14 cellular contexts compared by ENCODE assay signal in the genomic region with DNA sequence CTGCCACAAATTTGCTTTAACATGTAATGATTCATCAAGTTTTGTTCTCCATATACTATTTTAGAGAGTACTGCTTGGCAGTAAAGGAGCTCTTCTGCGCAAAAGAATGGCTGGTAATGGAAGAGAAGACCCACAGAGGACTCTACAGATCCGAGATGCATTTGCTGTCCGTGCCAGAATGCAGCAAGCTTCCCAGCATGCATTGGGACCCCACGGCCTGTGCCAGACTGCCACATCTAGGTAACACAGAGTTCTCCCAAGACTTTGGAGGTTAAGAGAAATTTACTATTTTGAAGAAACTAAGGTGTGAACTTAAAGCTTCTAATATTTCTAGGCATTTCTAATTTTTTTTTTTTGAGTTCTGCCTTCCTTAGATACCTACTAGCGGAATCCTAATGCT.
A peak's percentile ranks its signal among the peaks of the same experiment; 100 is the strongest.
DNase-seq lines count a peak whose midpoint lies in the region; ATAC-seq and TF ChIP-seq lines count a peak whose summit lies in the region.
"Had no signal": no experiment of that assay in that cellular context is flagged by ENCODE, and none has a peak within 500 bp of the region (broad histone marks: within the 10 kb centered on the region; RNA-seq: fewer than 3 reads in every experiment).

No MANE protein-coding gene starts in this region.

- H3K27ac ChIP-seq in IMR-90 (ENCODE audit: insufficient read depth, low read length) (no peak overlapping the region), mesenchymal stem cell (ENCODE audit: low read length, poor library complexity, severe bottlenecking) (no peak overlapping the region), brain microvascular endothelial cell (no peak overlapping the region)
- no peak overlapping the region for H3K27ac ChIP-seq in effector memory CD4-positive, alpha-beta T cell (ENCODE audit: insufficient read depth, low read length, poor library complexity, severe bottlenecking)
- H3K27ac ChIP-seq: HL-60 had no signal

- H3K14ac ChIP-seq in IMR-90 (replicated peaks; ENCODE audit: low read depth, low read length) (no peak overlapping the region), mesenchymal stem cell (ENCODE audit: low read length in 2 of 2) (no peak overlapping the region)

- TF ChIP-seq CTCF in IMR-90 (conservative IDR thresholded peaks at IDR 0.05; ENCODE audit: low read depth, low read length) (no peak), brain microvascular endothelial cell (IDR thresholded peaks at IDR 0.05; ENCODE audit: low read depth, low read length, missing control alignments) (no peak)

- H2AFZ ChIP-seq in IMR-90 (replicated peaks; ENCODE audit: low read length, poor library complexity) (no peak overlapping the region), mesenchymal stem cell (ENCODE audit: low read depth, low read length) (no peak overlapping the region)

- CTCF ChIA-PET in IMR-90 (lab: Yijun Ruan, JAX) = interaction anchor here (0.5 to 0.7 kb wide), 2 partner anchors 43 to 633 kb away, joined by 3 to 6 read pairs; no protein-coding TSS in a partner anchor

- H2BK5ac ChIP-seq in IMR-90 (ENCODE audit: low read depth, low read length, poor library complexity, severe bottlenecking) (no peak overlapping the region), mesenchymal stem cell (ENCODE audit: low read depth, low read length, poor library complexity, severe bottlenecking) (no peak overlapping the region)

- ATAC-seq in IMR-90 (ENCODE audit: low read depth) (no peak), sciatic nerve (peak; percentile 13), GM21526 (IDR thresholded peaks at IDR 0.05; ENCODE audit: low FRiP score, unreplicated experiment) (no peak)
- ATAC-seq: K562 had no signal

- H4K8ac ChIP-seq in IMR-90 (ENCODE audit: low read depth in 2 of 2, low read length in 2 of 2) (no peak overlapping the region), mesenchymal stem cell (ENCODE audit: low read length) (no peak overlapping the region)

- BruUV-seq in IMR-90 (replicated peaks; lab: Mats Ljungman, UMichigan) = no TSS peak

- intact Hi-C loops in IMR-90 (cut with micrococcal nuclease) = loop anchor here (10.0 kb wide), 1 partner anchor 259 kb away; the partner anchor contains the start of gene LPAR1
- intact Hi-C loops in sciatic nerve (cut with DNase I) = no loop called here

- H2BK15ac ChIP-seq in IMR-90 (ENCODE audit: low read depth, low read length) = 0 out of 3 replicates have a peak overlapping the region, but pooled peaks have one; percentile 34
- no peak overlapping the region for H2BK15ac ChIP-seq in mesenchymal stem cell (ENCODE audit: low read depth, poor library complexity, severe bottlenecking)

- TF ChIP-seq POLR2A in IMR-90 (IDR thresholded peaks at IDR 0.05; ENCODE audit: low read depth, low read length) = no peak

- no CpG with 5 or more reads among the region's 5 CpGs for WGBS in IMR-90 (ENCODE audit: extremely low coverage in 2 of 2, insufficient read length in 1 of 2), 2 experiments
- WGBS in mesenchymal stem cell = 97% methylated on average over 4 of the region's 5 CpGs

- no peak overlapping the region for H3K4me2 ChIP-seq in IMR-90 (ENCODE audit: low read depth, low read length)
- no peak overlapping the region for H3K4me2 ChIP-seq in mesenchymal stem cell (ENCODE audit: low read length, poor library complexity, severe bottlenecking)

- TF ChIP-seq RAD21 in IMR-90 (IDR thresholded peaks at IDR 0.05; ENCODE audit: low read length) = no peak

- no peaks in the 10 kb centered on the region for H3K4me1 ChIP-seq in IMR-90 (ENCODE audit: control insufficient read depth, insufficient read depth, low read length)
- H3K4me1 ChIP-seq in mesenchymal stem cell (ENCODE audit: control insufficient read depth, insufficient read depth, low read depth, low read length) = no peaks in the 10 kb centered on the region
- no peaks in the 10 kb centered on the region for H3K4me1 ChIP-seq in effector memory CD4-positive, alpha-beta T cell (ENCODE audit: control insufficient read depth, insufficient read depth, low read length, poor library complexity, severe bottlenecking)

- H3K27me3 ChIP-seq in IMR-90 (ENCODE audit: control insufficient read depth, insufficient read depth, low read length) (no peaks in the 10 kb centered on the region), mesenchymal stem cell (ENCODE audit: control insufficient read depth in 1 of 2, insufficient read depth in 1 of 2, low read length in 2 of 2) (no peaks in the 10 kb centered on the region), brain microvascular endothelial cell (replicated peaks) (no peaks in the 10 kb centered on the region)
- H3K27me3 ChIP-seq in effector memory CD4-positive, alpha-beta T cell (replicated peaks; ENCODE audit: control insufficient read depth, insufficient read depth, low read length, poor library complexity, severe bottlenecking) = no peaks in the 10 kb centered on the region

- H4K91ac ChIP-seq in IMR-90 (ENCODE audit: insufficient read depth, low read depth, low read length) (no peak overlapping the region), mesenchymal stem cell (ENCODE audit: low read length) (no peak overlapping the region)

- no peaks in the 10 kb centered on the region for H4K20me1 ChIP-seq in IMR-90 (ENCODE audit: insufficient read depth, low read length)

- H3K9ac ChIP-seq in IMR-90 (ENCODE audit: low read depth, low read length) (no peak overlapping the region), mesenchymal stem cell (ENCODE audit: low read length) (no peak overlapping the region)

- in situ Hi-C loops in IMR-90 (cut with MboI; ENCODE audit: low sequenced_read_pairs) (no loop called here), brain microvascular endothelial cell (cut with HindIII; ENCODE audit: low pct_ligation_motif_present, low sequenced_read_pairs) (no loop called here)

- H3K23ac ChIP-seq in IMR-90 (ENCODE audit: low read depth, low read length) (no peak overlapping the region), mesenchymal stem cell (ENCODE audit: low read length in 2 of 2) (no peak overlapping the region)

- H3K9me3 ChIP-seq in IMR-90 (ENCODE audit: control insufficient read depth, insufficient read depth, low read length) (no peaks in the 10 kb centered on the region), mesenchymal stem cell (ENCODE audit: control insufficient read depth, low read length) (no peaks in the 10 kb centered on the region)
- no peaks in the 10 kb centered on the region for H3K9me3 ChIP-seq in effector memory CD4-positive, alpha-beta T cell (ENCODE audit: control insufficient read depth, low read length)

- H3K4me3 ChIP-seq in IMR-90 (ENCODE audit: insufficient read depth, low read depth, low read length) (no peak overlapping the region), mesenchymal stem cell (ENCODE audit: insufficient read depth in 1 of 2, low read depth in 1 of 2, low read length in 2 of 2) (no peak overlapping the region), brain microvascular endothelial cell (ENCODE audit: low read depth, low read length) (no peak overlapping the region)
- H3K4me3 ChIP-seq in effector memory CD4-positive, alpha-beta T cell (ENCODE audit: insufficient read depth, low read depth, low read length, poor library complexity, severe bottlenecking) = no peak overlapping the region
- H3K4me3 ChIP-seq: K562 had no signal

- dilution Hi-C loops in IMR-90 (cut with HindIII; ENCODE audit: low sequenced_read_pairs, unreplicated experiment) = no loop called here

- H2BK120ac ChIP-seq in IMR-90 (ENCODE audit: low read depth, low read length) = no peak overlapping the region
- no peak overlapping the region for H2BK120ac ChIP-seq in mesenchymal stem cell (ENCODE audit: low read depth, low read length)

- DNase-seq in IMR-90 (no peak), mesenchymal stem cell (no peak), sciatic nerve (ENCODE audit: low spot score) (no peak), brain microvascular endothelial cell (no peak)
- no peak for DNase-seq in effector memory CD4-positive, alpha-beta T cell
- DNase-seq in activated CD4-positive, alpha-beta T cell treated with anti-CD3 and anti-CD28 coated beads for 1 hour = no peak
- DNase-seq: C1 segment of cervical spinal cord; CD4-positive, alpha-beta T cell; DMS79 treated with DMSO at 0.1 percent for 48 hours; EL; HCEC 1CT had no signal

- peak overlapping the region; percentile 33; the same call in 1 of the 2 replicates for H3K18ac ChIP-seq in IMR-90 (ENCODE audit: low read depth, low read length)
- H3K18ac ChIP-seq in mesenchymal stem cell (ENCODE audit: low read depth in 1 of 2, low read length in 2 of 2) = peak overlapping the region; percentile 45 to 90

- H2BK20ac ChIP-seq in IMR-90 (ENCODE audit: low read depth, low read length) = 0 out of 2 replicates have a peak overlapping the region, but pooled peaks have one; percentile 21

- no peaks in the 10 kb centered on the region for H3K9me1 ChIP-seq in IMR-90 (ENCODE audit: insufficient read depth, low read length)

- peak overlapping the region; percentile 53; the same call in 1 of the 2 replicates for H4K5ac ChIP-seq in IMR-90 (ENCODE audit: low read depth, low read length)

- no peaks in the 10 kb centered on the region for H3K36me3 ChIP-seq in IMR-90 (ENCODE audit: control insufficient read depth, insufficient read depth, low read length)
- H3K36me3 ChIP-seq in mesenchymal stem cell (ENCODE audit: control insufficient read depth in 1 of 2, insufficient read depth in 2 of 2, low read depth in 1 of 2, low read length in 2 of 2) = no peaks in the 10 kb centered on the region
- H3K36me3 ChIP-seq in effector memory CD4-positive, alpha-beta T cell (ENCODE audit: control insufficient read depth, insufficient read depth, low read length) = no peaks in the 10 kb centered on the region
- H3K36me3 ChIP-seq in brain microvascular endothelial cell (replicated peaks) = no peaks in the 10 kb centered on the region

- H2BK12ac ChIP-seq in mesenchymal stem cell (ENCODE audit: low read length in 2 of 2) = peak overlapping the region in 1 of 2 experiments; percentile 89

- no peak overlapping the region for H3K4ac ChIP-seq in IMR-90 (ENCODE audit: low read depth, low read length)
- no peak overlapping the region for H3K4ac ChIP-seq in mesenchymal stem cell (ENCODE audit: low read depth in 1 of 2, low read length in 2 of 2)

- H2AK9ac ChIP-seq in IMR-90 (replicated peaks; ENCODE audit: low read depth, low read length, poor library complexity) = no peak overlapping the region

- H2AK5ac ChIP-seq in IMR-90 (ENCODE audit: low read depth, low read length) (no peak overlapping the region), mesenchymal stem cell (ENCODE audit: low read length, severe bottlenecking) (no peak overlapping the region)

- no peak overlapping the region for H3K56ac ChIP-seq in IMR-90 (ENCODE audit: extremely low read depth, insufficient read depth, low read length)

- no peaks in the 10 kb centered on the region for H3K79me1 ChIP-seq in IMR-90 (ENCODE audit: low read depth in 1 of 2, low read length in 2 of 2)
- no peaks in the 10 kb centered on the region for H3K79me1 ChIP-seq in mesenchymal stem cell (replicated peaks; ENCODE audit: low read length, poor library complexity, severe bottlenecking)

- POLR2A ChIA-PET in IMR-90 (lab: Charles Lee; ENCODE audit: unreplicated experiment) = no interaction called here

TF ChIP-seq in IMR-90, 13 proteins besides CTCF, POLR2A, EP300 and RAD21 (continues in another document):
- no peak for TF ChIP-seq CEBPB (IDR thresholded peaks at IDR 0.05; ENCODE audit: low read depth, low read length)
